In genomic region chr14:27927519-27927918, GRCh38 we compare ENCODE assay signal across 3 cellular contexts.
A peak's percentile ranks its signal among the peaks of the same experiment; 100 is the strongest.
TF ChIP-seq lines count a peak whose summit lies in the region.

No MANE protein-coding gene starts in this region.

TF ChIP-seq in A549, 52 proteins besides CTCF, POLR2A, EP300 and RAD21 (continued from another document):
- TF ChIP-seq TP53 (CRISPR knock-in tag; IDR thresholded peaks at IDR 0.05): no peak
- peak; percentile 75 for TF ChIP-seq MAFK (IDR thresholded peaks at IDR 0.05; ENCODE audit: partially characterized antibody)
- TF ChIP-seq, protein P1, sequence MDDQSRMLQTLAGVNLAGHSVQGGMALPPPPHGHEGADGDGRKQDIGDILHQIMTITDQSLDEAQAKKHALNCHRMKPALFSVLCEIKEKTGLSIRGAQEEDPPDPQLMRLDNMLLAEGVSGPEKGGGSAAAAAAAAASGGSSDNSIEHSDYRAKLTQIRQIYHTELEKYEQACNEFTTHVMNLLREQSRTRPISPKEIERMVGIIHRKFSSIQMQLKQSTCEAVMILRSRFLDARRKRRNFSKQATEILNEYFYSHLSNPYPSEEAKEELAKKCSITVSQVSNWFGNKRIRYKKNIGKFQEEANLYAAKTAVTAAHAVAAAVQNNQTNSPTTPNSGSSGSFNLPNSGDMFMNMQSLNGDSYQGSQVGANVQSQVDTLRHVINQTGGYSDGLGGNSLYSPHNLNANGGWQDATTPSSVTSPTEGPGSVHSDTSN (IDR thresholded peaks at IDR 0.05): no peak
- no peak for TF ChIP-seq ESRRA (IDR thresholded peaks at IDR 0.05; ENCODE audit: borderline replicate concordance, low read length)
- TF ChIP-seq NR3C1 (IDR thresholded peaks at IDR 0.05): no peak
TF ChIP-seq in A549: peak in this region for 1.

TF ChIP-seq in GM23338, 12 proteins besides CTCF, POLR2A, EP300 and RAD21 (continued from another document and continues in another):
- TF ChIP-seq STAT1 (IDR thresholded peaks at IDR 0.05; ENCODE audit: unreplicated experiment) (no peak), ZNF331 (CRISPR knock-in tag; IDR thresholded peaks at IDR 0.05; ENCODE audit: low read depth) (no peak), ZNF114 (CRISPR knock-in tag; IDR thresholded peaks at IDR 0.05) (no peak), ETS1 (IDR thresholded peaks at IDR 0.05) (no peak), REST (IDR thresholded peaks at IDR 0.05; ENCODE audit: unreplicated experiment) (no peak), EZH2phosphoT487 (IDR thresholded peaks at IDR 0.05; ENCODE audit: unreplicated experiment) (no peak), JUNB (IDR thresholded peaks at IDR 0.05; ENCODE audit: unreplicated experiment) (no peak)
- TF ChIP-seq, protein P2, sequence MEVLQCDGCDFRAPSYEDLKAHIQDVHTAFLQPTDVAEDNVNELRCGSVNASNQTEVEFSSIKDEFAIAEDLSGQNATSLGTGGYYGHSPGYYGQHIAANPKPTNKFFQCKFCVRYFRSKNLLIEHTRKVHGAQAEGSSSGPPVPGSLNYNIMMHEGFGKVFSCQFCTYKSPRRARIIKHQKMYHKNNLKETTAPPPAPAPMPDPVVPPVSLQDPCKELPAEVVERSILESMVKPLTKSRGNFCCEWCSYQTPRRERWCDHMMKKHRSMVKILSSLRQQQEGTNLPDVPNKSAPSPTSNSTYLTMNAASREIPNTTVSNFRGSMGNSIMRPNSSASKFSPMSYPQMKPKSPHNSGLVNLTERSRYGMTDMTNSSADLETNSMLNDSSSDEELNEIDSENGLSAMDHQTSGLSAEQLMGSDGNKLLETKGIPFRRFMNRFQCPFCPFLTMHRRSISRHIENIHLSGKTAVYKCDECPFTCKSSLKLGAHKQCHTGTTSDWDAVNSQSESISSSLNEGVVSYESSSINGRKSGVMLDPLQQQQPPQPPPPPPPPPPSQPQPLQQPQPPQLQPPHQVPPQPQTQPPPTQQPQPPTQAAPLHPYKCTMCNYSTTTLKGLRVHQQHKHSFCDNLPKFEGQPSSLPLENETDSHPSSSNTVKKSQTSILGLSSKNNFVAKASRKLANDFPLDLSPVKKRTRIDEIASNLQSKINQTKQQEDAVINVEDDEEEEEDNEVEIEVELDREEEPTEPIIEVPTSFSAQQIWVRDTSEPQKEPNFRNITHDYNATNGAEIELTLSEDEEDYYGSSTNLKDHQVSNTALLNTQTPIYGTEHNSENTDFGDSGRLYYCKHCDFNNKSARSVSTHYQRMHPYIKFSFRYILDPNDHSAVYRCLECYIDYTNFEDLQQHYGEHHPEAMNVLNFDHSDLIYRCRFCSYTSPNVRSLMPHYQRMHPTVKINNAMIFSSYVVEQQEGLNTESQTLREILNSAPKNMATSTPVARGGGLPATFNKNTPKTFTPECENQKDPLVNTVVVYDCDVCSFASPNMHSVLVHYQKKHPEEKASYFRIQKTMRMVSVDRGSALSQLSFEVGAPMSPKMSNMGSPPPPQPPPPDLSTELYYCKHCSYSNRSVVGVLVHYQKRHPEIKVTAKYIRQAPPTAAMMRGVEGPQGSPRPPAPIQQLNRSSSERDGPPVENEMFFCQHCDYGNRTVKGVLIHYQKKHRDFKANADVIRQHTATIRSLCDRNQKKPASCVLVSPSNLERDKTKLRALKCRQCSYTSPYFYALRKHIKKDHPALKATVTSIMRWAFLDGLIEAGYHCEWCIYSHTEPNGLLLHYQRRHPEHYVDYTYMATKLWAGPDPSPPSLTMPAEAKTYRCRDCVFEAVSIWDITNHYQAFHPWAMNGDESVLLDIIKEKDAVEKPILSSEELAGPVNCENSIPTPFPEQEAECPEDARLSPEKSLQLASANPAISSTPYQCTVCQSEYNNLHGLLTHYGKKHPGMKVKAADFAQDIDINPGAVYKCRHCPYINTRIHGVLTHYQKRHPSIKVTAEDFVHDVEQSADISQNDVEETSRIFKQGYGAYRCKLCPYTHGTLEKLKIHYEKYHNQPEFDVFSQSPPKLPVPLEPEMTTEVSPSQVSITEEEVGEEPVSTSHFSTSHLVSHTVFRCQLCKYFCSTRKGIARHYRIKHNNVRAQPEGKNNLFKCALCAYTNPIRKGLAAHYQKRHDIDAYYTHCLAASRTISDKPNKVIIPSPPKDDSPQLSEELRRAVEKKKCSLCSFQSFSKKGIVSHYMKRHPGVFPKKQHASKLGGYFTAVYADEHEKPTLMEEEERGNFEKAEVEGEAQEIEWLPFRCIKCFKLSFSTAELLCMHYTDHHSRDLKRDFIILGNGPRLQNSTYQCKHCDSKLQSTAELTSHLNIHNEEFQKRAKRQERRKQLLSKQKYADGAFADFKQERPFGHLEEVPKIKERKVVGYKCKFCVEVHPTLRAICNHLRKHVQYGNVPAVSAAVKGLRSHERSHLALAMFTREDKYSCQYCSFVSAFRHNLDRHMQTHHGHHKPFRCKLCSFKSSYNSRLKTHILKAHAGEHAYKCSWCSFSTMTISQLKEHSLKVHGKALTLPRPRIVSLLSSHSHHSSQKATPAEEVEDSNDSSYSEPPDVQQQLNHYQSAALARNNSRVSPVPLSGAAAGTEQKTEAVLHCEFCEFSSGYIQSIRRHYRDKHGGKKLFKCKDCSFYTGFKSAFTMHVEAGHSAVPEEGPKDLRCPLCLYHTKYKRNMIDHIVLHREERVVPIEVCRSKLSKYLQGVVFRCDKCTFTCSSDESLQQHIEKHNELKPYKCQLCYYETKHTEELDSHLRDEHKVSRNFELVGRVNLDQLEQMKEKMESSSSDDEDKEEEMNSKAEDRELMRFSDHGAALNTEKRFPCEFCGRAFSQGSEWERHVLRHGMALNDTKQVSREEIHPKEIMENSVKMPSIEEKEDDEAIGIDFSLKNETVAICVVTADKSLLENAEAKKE (CRISPR knock-in tag; IDR thresholded peaks at IDR 0.05): no peak

TF ChIP-seq in IMR-90, 13 proteins besides CTCF, POLR2A, EP300 and RAD21 (continued from another document):
- TF ChIP-seq MAFK (IDR thresholded peaks at IDR 0.05; ENCODE audit: low read depth, low read length): peak; percentile 79
